In the genomic region with DNA sequence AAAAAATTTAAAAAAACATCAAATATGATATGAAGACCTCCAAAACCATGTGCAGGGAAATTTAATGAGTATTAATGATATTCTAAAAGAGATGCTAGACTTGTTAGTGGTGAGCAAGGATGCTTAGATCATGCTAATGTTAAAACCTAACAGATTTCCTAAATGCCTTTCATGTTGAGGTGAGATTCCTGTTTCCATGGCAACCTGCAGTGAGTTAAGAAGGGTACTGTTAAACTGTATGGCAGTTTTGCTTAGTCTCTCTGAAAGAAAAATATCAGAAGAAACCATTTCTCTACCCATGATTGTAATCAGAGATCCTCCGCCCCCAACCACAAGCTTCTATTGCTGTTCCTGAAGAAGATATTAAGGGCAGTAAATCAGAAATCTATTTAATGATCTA, we compare ENCODE assay signal across 16 cellular contexts.
DNase-seq lines count a peak whose midpoint lies in the region; ATAC-seq, FAIRE-seq and TF ChIP-seq lines count a peak whose summit lies in the region.
"Had no signal": no experiment of that assay in that cellular context is flagged by ENCODE, and none has a peak within 500 bp of the region (broad histone marks: within the 10 kb centered on the region; RNA-seq: fewer than 3 reads in every experiment).

No MANE protein-coding gene starts in this region.

- H3K4me3 ChIP-seq in GM23338: no peak overlapping the region
- H3K4me3 ChIP-seq in Jurkat, Clone E6-1 (ENCODE audit: low read length): no peak overlapping the region
- H3K4me3 ChIP-seq: BLaER1 had no signal

- H3K27me3 ChIP-seq in GM23338 (ENCODE audit: insufficient read depth): no peaks in the 10 kb centered on the region; the same call in 1 of the 2 replicates
- H3K27me3 ChIP-seq: BLaER1 had no signal

- DNase-seq in GM23338 (ENCODE audit: low spot score) (peak; percentile 73), astrocyte of the hippocampus (ENCODE audit: low read depth, low spot score) (peak; percentile 35), left kidney (ENCODE audit: low read depth, low spot score) (peak; percentile 55), C1 segment of cervical spinal cord (lab: John Stamatoyannopoulos, UW) (no peak), HTR-8/SVneo (ENCODE audit: insufficient read length, low spot score) (no peak)
- peak; percentile 1 for DNase-seq in Jurkat, Clone E6-1 (ENCODE audit: low read depth, low spot score)
- DNase-seq: Karpas-422, MM.1S, NCI-H2029, NCI-H510A treated with DMSO at 0.1 percent for 48 hours, Right ventricle myocardium superior, T-helper 17 cell had no signal

- H3K36me3 Mint-ChIP-seq in GM23338 (ENCODE audit: low read depth): no peaks in the 10 kb centered on the region

- H3K27ac ChIP-seq in GM23338 (ENCODE audit: low read depth): no peak overlapping the region
- H3K27ac ChIP-seq: BLaER1 had no signal

- H3K4me1 ChIP-seq in GM23338 (ENCODE audit: insufficient read depth): peaks cover 25% of the 10 kb centered on the region; the same call in 1 of the 2 replicates
- H3K4me1 ChIP-seq: BLaER1 had no signal

- no peaks in the 10 kb centered on the region for H3K36me3 ChIP-seq in GM23338 (ENCODE audit: insufficient read depth)
- H3K36me3 ChIP-seq: BLaER1 had no signal

- no peak overlapping the region for H2AFZ ChIP-seq in GM23338

- H3K27ac Mint-ChIP-seq in GM23338: no peak overlapping the region
- H3K27ac Mint-ChIP-seq: T-helper 17 cell had no signal

- no peaks in the 10 kb centered on the region for H3K9me3 Mint-ChIP-seq in GM23338

- peaks cover 23% of the 10 kb centered on the region for H3K4me1 Mint-ChIP-seq in GM23338
- H3K4me1 Mint-ChIP-seq: T-helper 17 cell had no signal

- peaks cover 20% of the 10 kb centered on the region for H3K27me3 Mint-ChIP-seq in GM23338 (ENCODE audit: insufficient read depth, low read depth, poor library complexity)
- H3K27me3 Mint-ChIP-seq: T-helper 17 cell had no signal

- H3K4me2 ChIP-seq in GM23338: no peak overlapping the region
- H3K4me2 ChIP-seq: BLaER1 had no signal

- H3F3A ChIP-seq in GM23338 (replicated peaks; ENCODE audit: low read depth): no peaks in the 10 kb centered on the region

- peaks cover 5% of the 10 kb centered on the region; the same call in 1 of the 2 replicates for H3K9me2 ChIP-seq in GM23338 (ENCODE audit: insufficient read depth)

- no peaks in the 10 kb centered on the region for H3K79me2 ChIP-seq in GM23338 (replicated peaks; ENCODE audit: insufficient read depth)

- H4K20me1 ChIP-seq in GM23338 (replicated peaks; ENCODE audit: insufficient read depth): no peaks in the 10 kb centered on the region
- H4K20me1 ChIP-seq: BLaER1 had no signal

- ATAC-seq in GM23338 (no peak), HG03175 (IDR thresholded peaks at IDR 0.05; ENCODE audit: unreplicated experiment) (no peak)
- ATAC-seq: HepG2, Panc1, T-helper 17 cell had no signal

- no peak overlapping the region for H3K4me3 Mint-ChIP-seq in GM23338
- H3K4me3 Mint-ChIP-seq: T-helper 17 cell had no signal

- TF ChIP-seq CTCF in GM23338 (conservative IDR thresholded peaks at IDR 0.05; ENCODE audit: low read depth in 2 of 2): no peak

- no peak for FAIRE-seq in HTR-8/SVneo (lab: Jason Lieb, UNC)
- FAIRE-seq: HepG2 had no signal

TF ChIP-seq in GM23338, 12 proteins besides CTCF, POLR2A, EP300 and RAD21:
- TF ChIP-seq ZNF114 (CRISPR knock-in tag; IDR thresholded peaks at IDR 0.05) (no peak), ZNF331 (CRISPR knock-in tag; IDR thresholded peaks at IDR 0.05; ENCODE audit: low read depth) (no peak), NANOG (IDR thresholded peaks at IDR 0.05; ENCODE audit: borderline replicate concordance) (no peak), CREB1 (CRISPR knock-in tag; IDR thresholded peaks at IDR 0.05; ENCODE audit: low read depth) (no peak), POLR2AphosphoS5 (IDR thresholded peaks at IDR 0.05; ENCODE audit: low read depth) (no peak), EZH2 (IDR thresholded peaks at IDR 0.05; ENCODE audit: low read depth, unreplicated experiment) (no peak), JUNB (IDR thresholded peaks at IDR 0.05; ENCODE audit: unreplicated experiment) (no peak)
- TF ChIP-seq, protein P1, sequence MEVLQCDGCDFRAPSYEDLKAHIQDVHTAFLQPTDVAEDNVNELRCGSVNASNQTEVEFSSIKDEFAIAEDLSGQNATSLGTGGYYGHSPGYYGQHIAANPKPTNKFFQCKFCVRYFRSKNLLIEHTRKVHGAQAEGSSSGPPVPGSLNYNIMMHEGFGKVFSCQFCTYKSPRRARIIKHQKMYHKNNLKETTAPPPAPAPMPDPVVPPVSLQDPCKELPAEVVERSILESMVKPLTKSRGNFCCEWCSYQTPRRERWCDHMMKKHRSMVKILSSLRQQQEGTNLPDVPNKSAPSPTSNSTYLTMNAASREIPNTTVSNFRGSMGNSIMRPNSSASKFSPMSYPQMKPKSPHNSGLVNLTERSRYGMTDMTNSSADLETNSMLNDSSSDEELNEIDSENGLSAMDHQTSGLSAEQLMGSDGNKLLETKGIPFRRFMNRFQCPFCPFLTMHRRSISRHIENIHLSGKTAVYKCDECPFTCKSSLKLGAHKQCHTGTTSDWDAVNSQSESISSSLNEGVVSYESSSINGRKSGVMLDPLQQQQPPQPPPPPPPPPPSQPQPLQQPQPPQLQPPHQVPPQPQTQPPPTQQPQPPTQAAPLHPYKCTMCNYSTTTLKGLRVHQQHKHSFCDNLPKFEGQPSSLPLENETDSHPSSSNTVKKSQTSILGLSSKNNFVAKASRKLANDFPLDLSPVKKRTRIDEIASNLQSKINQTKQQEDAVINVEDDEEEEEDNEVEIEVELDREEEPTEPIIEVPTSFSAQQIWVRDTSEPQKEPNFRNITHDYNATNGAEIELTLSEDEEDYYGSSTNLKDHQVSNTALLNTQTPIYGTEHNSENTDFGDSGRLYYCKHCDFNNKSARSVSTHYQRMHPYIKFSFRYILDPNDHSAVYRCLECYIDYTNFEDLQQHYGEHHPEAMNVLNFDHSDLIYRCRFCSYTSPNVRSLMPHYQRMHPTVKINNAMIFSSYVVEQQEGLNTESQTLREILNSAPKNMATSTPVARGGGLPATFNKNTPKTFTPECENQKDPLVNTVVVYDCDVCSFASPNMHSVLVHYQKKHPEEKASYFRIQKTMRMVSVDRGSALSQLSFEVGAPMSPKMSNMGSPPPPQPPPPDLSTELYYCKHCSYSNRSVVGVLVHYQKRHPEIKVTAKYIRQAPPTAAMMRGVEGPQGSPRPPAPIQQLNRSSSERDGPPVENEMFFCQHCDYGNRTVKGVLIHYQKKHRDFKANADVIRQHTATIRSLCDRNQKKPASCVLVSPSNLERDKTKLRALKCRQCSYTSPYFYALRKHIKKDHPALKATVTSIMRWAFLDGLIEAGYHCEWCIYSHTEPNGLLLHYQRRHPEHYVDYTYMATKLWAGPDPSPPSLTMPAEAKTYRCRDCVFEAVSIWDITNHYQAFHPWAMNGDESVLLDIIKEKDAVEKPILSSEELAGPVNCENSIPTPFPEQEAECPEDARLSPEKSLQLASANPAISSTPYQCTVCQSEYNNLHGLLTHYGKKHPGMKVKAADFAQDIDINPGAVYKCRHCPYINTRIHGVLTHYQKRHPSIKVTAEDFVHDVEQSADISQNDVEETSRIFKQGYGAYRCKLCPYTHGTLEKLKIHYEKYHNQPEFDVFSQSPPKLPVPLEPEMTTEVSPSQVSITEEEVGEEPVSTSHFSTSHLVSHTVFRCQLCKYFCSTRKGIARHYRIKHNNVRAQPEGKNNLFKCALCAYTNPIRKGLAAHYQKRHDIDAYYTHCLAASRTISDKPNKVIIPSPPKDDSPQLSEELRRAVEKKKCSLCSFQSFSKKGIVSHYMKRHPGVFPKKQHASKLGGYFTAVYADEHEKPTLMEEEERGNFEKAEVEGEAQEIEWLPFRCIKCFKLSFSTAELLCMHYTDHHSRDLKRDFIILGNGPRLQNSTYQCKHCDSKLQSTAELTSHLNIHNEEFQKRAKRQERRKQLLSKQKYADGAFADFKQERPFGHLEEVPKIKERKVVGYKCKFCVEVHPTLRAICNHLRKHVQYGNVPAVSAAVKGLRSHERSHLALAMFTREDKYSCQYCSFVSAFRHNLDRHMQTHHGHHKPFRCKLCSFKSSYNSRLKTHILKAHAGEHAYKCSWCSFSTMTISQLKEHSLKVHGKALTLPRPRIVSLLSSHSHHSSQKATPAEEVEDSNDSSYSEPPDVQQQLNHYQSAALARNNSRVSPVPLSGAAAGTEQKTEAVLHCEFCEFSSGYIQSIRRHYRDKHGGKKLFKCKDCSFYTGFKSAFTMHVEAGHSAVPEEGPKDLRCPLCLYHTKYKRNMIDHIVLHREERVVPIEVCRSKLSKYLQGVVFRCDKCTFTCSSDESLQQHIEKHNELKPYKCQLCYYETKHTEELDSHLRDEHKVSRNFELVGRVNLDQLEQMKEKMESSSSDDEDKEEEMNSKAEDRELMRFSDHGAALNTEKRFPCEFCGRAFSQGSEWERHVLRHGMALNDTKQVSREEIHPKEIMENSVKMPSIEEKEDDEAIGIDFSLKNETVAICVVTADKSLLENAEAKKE (CRISPR knock-in tag; IDR thresholded peaks at IDR 0.05): no peak
- TF ChIP-seq, protein P2, sequence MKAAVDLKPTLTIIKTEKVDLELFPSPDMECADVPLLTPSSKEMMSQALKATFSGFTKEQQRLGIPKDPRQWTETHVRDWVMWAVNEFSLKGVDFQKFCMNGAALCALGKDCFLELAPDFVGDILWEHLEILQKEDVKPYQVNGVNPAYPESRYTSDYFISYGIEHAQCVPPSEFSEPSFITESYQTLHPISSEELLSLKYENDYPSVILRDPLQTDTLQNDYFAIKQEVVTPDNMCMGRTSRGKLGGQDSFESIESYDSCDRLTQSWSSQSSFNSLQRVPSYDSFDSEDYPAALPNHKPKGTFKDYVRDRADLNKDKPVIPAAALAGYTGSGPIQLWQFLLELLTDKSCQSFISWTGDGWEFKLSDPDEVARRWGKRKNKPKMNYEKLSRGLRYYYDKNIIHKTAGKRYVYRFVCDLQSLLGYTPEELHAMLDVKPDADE (IDR thresholded peaks at IDR 0.05): no peak

Comparison
In these comparisons a context has a peak if more than half of its experiments do, and no peak if none do; other contexts are left out.
1. DNase-seq: peak in GM23338 (single experiment), Jurkat, Clone E6-1 (single experiment), astrocyte of the hippocampus (single experiment) and left kidney (single experiment); none in C1 segment of cervical spinal cord (0 of 14) and HTR-8/SVneo (single experiment).